ENCODE assay signal across 10 cellular contexts in the genomic region with DNA sequence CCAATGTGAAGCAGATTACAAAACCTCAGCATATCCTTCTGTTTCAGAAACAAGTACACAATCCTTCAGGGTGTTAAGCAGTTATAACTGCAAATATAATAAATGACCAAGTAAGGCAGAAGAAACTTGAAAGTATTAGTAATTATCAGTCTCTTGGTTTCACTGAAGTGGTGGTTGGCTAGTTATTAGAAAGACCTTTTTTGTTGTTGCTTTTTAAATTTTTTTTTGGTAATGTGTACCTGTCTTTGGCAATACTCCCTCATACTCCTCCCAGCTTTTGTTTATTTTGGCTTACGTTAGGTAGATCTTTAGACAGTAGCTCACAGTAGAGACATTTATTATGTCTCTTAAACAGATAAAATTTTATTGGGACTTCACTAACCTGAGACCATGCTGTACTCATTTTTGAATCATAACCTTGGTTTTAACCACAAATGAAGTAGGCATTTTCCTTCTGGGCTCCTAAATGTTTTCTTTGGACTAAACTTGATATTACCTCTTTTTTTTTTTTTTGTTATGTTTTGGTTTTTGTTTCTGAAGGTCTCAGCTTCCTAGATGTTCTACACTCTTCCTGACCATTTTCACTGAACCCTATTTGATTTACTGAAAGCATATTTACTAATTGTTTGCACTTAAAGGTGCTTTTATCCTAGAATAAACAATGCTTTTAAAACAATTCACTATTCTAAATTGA. TPM values are rescaled to one million over a fixed set of nuclear protein-coding genes. Genes with fewer than 3 reads are reported as not detected.
DNase-seq lines count a peak whose midpoint lies in the region; ATAC-seq and TF ChIP-seq lines count a peak whose summit lies in the region.
"Had no signal": no experiment of that assay in that cellular context is flagged by ENCODE, and none has a peak within 500 bp of the region (broad histone marks: within the 10 kb centered on the region; RNA-seq: fewer than 3 reads in every experiment).

No MANE protein-coding gene starts in this region.

- H3K79me2 ChIP-seq in smooth muscle cell (ENCODE audit: low read depth): peaks cover 93% of the 10 kb centered on the region

- WGBS in smooth muscle cell (ENCODE audit: low lambda C conversion rate): 50% methylated on average over 1 of the region's 1 CpG

- peaks cover 88% of the 10 kb centered on the region for H4K20me1 ChIP-seq in smooth muscle cell (ENCODE audit: low read depth)

- peaks cover 4% of the 10 kb centered on the region for H3F3A ChIP-seq in smooth muscle cell (ENCODE audit: low read depth)

- H3K4me2 ChIP-seq in smooth muscle cell: peak overlapping the region; percentile 78

- H3K4me3 ChIP-seq in smooth muscle cell (peak overlapping the region; percentile 7), uterus (no peak overlapping the region)

- H3K9me3 ChIP-seq in smooth muscle cell (replicated peaks; ENCODE audit: low read depth): no peaks in the 10 kb centered on the region
- H3K9me3 ChIP-seq in uterus: no peaks in the 10 kb centered on the region

- POLR2A ChIA-PET in activated CD8-positive, alpha-beta T cell treated with anti-CD3 and anti-CD28 coated beads for 36 hours (lab: Charles Lee): interaction anchor here (0.7 kb wide), 1 partner anchor 416 kb away, joined by 3 read pairs; no protein-coding TSS in a partner anchor
- POLR2A ChIA-PET in activated CD8-positive, alpha-beta T cell treated with anti-CD3 and anti-CD28 coated beads, Interleukin-2, amount 10 ng/mL, durations not matched to agents 7 days and 5 days (lab: Charles Lee): no interaction called here

- no peak for ATAC-seq in activated CD8-positive, alpha-beta T cell treated with anti-CD3 and anti-CD28 coated beads for 36 hours
- no peak for ATAC-seq in activated CD8-positive, alpha-beta T cell treated with anti-CD3 and anti-CD28 coated beads, Interleukin-2, amount 10 ng/mL, durations not matched to agents 7 days and 5 days
- ATAC-seq in HG03575 (IDR thresholded peaks at IDR 0.05; ENCODE audit: extremely low read depth, insufficient number of reproducible peaks, low FRiP score, unreplicated experiment): peak; percentile 39
- ATAC-seq in central memory CD8-positive, alpha-beta T cell (replicated peaks; ENCODE audit: extremely low read depth, poor library complexity, severe bottlenecking): no peak

- H3K4me1 ChIP-seq in smooth muscle cell (ENCODE audit: low read depth) (peaks cover 39% of the 10 kb centered on the region), uterus (no peaks in the 10 kb centered on the region)

- no peak for TF ChIP-seq CTCF in activated CD8-positive, alpha-beta T cell treated with anti-CD3 and anti-CD28 coated beads for 36 hours (IDR thresholded peaks at IDR 0.05)
- no peak for TF ChIP-seq CTCF in smooth muscle cell (IDR thresholded peaks at IDR 0.05; ENCODE audit: borderline replicate concordance, insufficient read depth, poor library complexity, severe bottlenecking)
- no peak for TF ChIP-seq CTCF in uterus (IDR thresholded peaks at IDR 0.05)

- peaks cover 3% of the 10 kb centered on the region for H3K36me3 Mint-ChIP-seq in activated CD8-positive, alpha-beta T cell treated with anti-CD3 and anti-CD28 coated beads for 36 hours (ENCODE audit: low read depth)
- H3K36me3 Mint-ChIP-seq in activated CD8-positive, alpha-beta T cell treated with anti-CD3 and anti-CD28 coated beads, Interleukin-2, amount 10 ng/mL, durations not matched to agents 7 days and 5 days (ENCODE audit: low read depth): peaks cover 13% of the 10 kb centered on the region
- H3K36me3 Mint-ChIP-seq in central memory CD8-positive, alpha-beta T cell (ENCODE audit: insufficient read depth): peaks cover 1% of the 10 kb centered on the region

- H3K9ac ChIP-seq in smooth muscle cell (ENCODE audit: low read depth): peak overlapping the region; percentile 52

- no peaks in the 10 kb centered on the region for H3K27me3 Mint-ChIP-seq in activated CD8-positive, alpha-beta T cell treated with anti-CD3 and anti-CD28 coated beads for 36 hours
- no peaks in the 10 kb centered on the region for H3K27me3 Mint-ChIP-seq in activated CD8-positive, alpha-beta T cell treated with anti-CD3 and anti-CD28 coated beads, Interleukin-2, amount 10 ng/mL, durations not matched to agents 7 days and 5 days (ENCODE audit: low read depth)
- H3K27me3 Mint-ChIP-seq in central memory CD8-positive, alpha-beta T cell: no peaks in the 10 kb centered on the region
- H3K27me3 Mint-ChIP-seq: B cell had no signal

- H2AFZ ChIP-seq in smooth muscle cell (ENCODE audit: low read depth): no peak overlapping the region

- H3K36me3 ChIP-seq in smooth muscle cell (ENCODE audit: low read depth) (no peaks in the 10 kb centered on the region), uterus (no peaks in the 10 kb centered on the region)

- H3K4me1 Mint-ChIP-seq in activated CD8-positive, alpha-beta T cell treated with anti-CD3 and anti-CD28 coated beads for 36 hours (ENCODE audit: low read depth): peaks cover 63% of the 10 kb centered on the region
- H3K4me1 Mint-ChIP-seq in activated CD8-positive, alpha-beta T cell treated with anti-CD3 and anti-CD28 coated beads, Interleukin-2, amount 10 ng/mL, durations not matched to agents 7 days and 5 days (ENCODE audit: low read depth): peaks cover 45% of the 10 kb centered on the region
- peaks cover 57% of the 10 kb centered on the region for H3K4me1 Mint-ChIP-seq in central memory CD8-positive, alpha-beta T cell

- no peaks in the 10 kb centered on the region for H3K27me3 ChIP-seq in smooth muscle cell (ENCODE audit: low read depth)
- no peaks in the 10 kb centered on the region for H3K27me3 ChIP-seq in uterus

- CTCF ChIA-PET in activated CD8-positive, alpha-beta T cell treated with anti-CD3 and anti-CD28 coated beads for 36 hours (lab: Charles Lee): interaction anchor here (1.0 to 1.4 kb wide), 2 partner anchors 13 to 18 kb away, joined by 3 to 4 read pairs; no protein-coding TSS in a partner anchor
- CTCF ChIA-PET in activated CD8-positive, alpha-beta T cell treated with anti-CD3 and anti-CD28 coated beads, Interleukin-2, amount 10 ng/mL, durations not matched to agents 7 days and 5 days (lab: Charles Lee): no interaction called here

- in situ Hi-C loops in G401 (cut with HindIII; ENCODE audit: low sequenced_read_pairs): loop anchor here (25.0 kb wide), 1 partner anchor 103 kb away; no protein-coding TSS in a partner anchor

- H3K9me3 Mint-ChIP-seq in activated CD8-positive, alpha-beta T cell treated with anti-CD3 and anti-CD28 coated beads for 36 hours: no peaks in the 10 kb centered on the region
- H3K9me3 Mint-ChIP-seq in activated CD8-positive, alpha-beta T cell treated with anti-CD3 and anti-CD28 coated beads, Interleukin-2, amount 10 ng/mL, durations not matched to agents 7 days and 5 days (ENCODE audit: insufficient read depth): no peaks in the 10 kb centered on the region
- no peaks in the 10 kb centered on the region for H3K9me3 Mint-ChIP-seq in central memory CD8-positive, alpha-beta T cell
- H3K9me3 Mint-ChIP-seq: T-helper 1 cell treated with Interleukin-12 subunit alpha and Interleukin-12 subunit beta and Interleukin-4 antibody, amounts not matched to agents 30 μg/mL and 1 μg/mL, for 36 hours had no signal

- H3K4me3 Mint-ChIP-seq in activated CD8-positive, alpha-beta T cell treated with anti-CD3 and anti-CD28 coated beads for 36 hours: no peak overlapping the region
- H3K4me3 Mint-ChIP-seq in activated CD8-positive, alpha-beta T cell treated with anti-CD3 and anti-CD28 coated beads, Interleukin-2, amount 10 ng/mL, durations not matched to agents 7 days and 5 days: no peak overlapping the region
- H3K4me3 Mint-ChIP-seq in central memory CD8-positive, alpha-beta T cell: no peak overlapping the region
- H3K4me3 Mint-ChIP-seq: B cell; T-helper 1 cell treated with Interleukin-12 subunit alpha and Interleukin-12 subunit beta and Interleukin-4 antibody, amounts not matched to agents 30 μg/mL and 1 μg/mL, for 36 hours had no signal

- H3K27ac Mint-ChIP-seq in activated CD8-positive, alpha-beta T cell treated with anti-CD3 and anti-CD28 coated beads for 36 hours: peak overlapping the region; percentile 12
- H3K27ac Mint-ChIP-seq in activated CD8-positive, alpha-beta T cell treated with anti-CD3 and anti-CD28 coated beads, Interleukin-2, amount 10 ng/mL, durations not matched to agents 7 days and 5 days: no peak overlapping the region
- peak overlapping the region; percentile 36 for H3K27ac Mint-ChIP-seq in central memory CD8-positive, alpha-beta T cell (ENCODE audit: low read depth)
- H3K27ac Mint-ChIP-seq: B cell; T-helper 1 cell treated with Interleukin-12 subunit alpha and Interleukin-12 subunit beta and Interleukin-4 antibody, amounts not matched to agents 30 μg/mL and 1 μg/mL, for 36 hours had no signal

- intact Hi-C loops in activated CD8-positive, alpha-beta T cell treated with anti-CD3 and anti-CD28 coated beads for 36 hours (cut with micrococcal nuclease): no loop called here
- intact Hi-C loops in uterus (cut with DNase I; ENCODE audit: low total_unique reads): no loop called here

- peak overlapping the region; percentile 95 for H3K27ac ChIP-seq in smooth muscle cell (ENCODE audit: low read depth)
- H3K27ac ChIP-seq in uterus: peak overlapping the region in 1 of 2 donors; percentile 4

- no peak for DNase-seq in activated CD8-positive, alpha-beta T cell treated with anti-CD3 and anti-CD28 coated beads for 36 hours
- no peak for DNase-seq in activated CD8-positive, alpha-beta T cell treated with anti-CD3 and anti-CD28 coated beads, Interleukin-2, amount 10 ng/mL, durations not matched to agents 7 days and 5 days
- no peak for DNase-seq in central memory CD8-positive, alpha-beta T cell (ENCODE audit: low spot score in 2 of 2)
- DNase-seq in smooth muscle cell (lab: John Stamatoyannopoulos, UW; ENCODE audit: unreplicated experiment) (no peak), uterus (no peak), SIG-M5 treated with dmso at 0.1 percent for 504 hours (lab: John Stamatoyannopoulos, UW; ENCODE audit: unreplicated experiment) (no peak), G401 (ENCODE audit: low spot score) (no peak)

- no peak for TF ChIP-seq POLR2A in uterus (IDR thresholded peaks at IDR 0.05)

RNA-seq across cellular contexts. Expression of a gene that starts 6.4 kb away (rescaled TPM):
- 10 to 100 TPM; 28.3 to 29.2 TPM for total RNA-seq in activated CD8-positive, alpha-beta T cell treated with anti-CD3 and anti-CD28 coated beads for 36 hours
- 10 to 100 TPM; 38.8 to 39.2 TPM for total RNA-seq in activated CD8-positive, alpha-beta T cell treated with anti-CD3 and anti-CD28 coated beads, Interleukin-2, amount 10 ng/mL, durations not matched to agents 7 days and 5 days
- total RNA-seq in smooth muscle cell (33.4 and 37.2 TPM in 2 replicates), uterus (10 to 100 TPM; 11.0 to 63.9 (median 24.3) TPM)
- polyA plus RNA-seq in smooth muscle cell: 7.4 and 15.5 TPM in 2 replicates
- total RNA-seq in G401 (2014; rRNA removed; shearing (Covaris generic)): 11.8 and 19.8 TPM in 2 replicates
